11 cellular contexts compared by ENCODE assay signal in genomic region chr17:34581446-34582184, GRCh38. TPM values are rescaled to one million over a fixed set of nuclear protein-coding genes. Genes with fewer than 3 reads are reported as not detected.
DNase-seq lines count a peak whose midpoint lies in the region; ATAC-seq and TF ChIP-seq lines count a peak whose summit lies in the region.
"Had no signal": no experiment of that assay in that cellular context is flagged by ENCODE, and none has a peak within 500 bp of the region (broad histone marks: within the 10 kb centered on the region; RNA-seq: fewer than 3 reads in every experiment).

No MANE protein-coding gene starts in this region.

- H3K27me3 ChIP-seq in effector memory CD4-positive, alpha-beta T cell (replicated peaks; ENCODE audit: control insufficient read depth, insufficient read depth, low read length, poor library complexity, severe bottlenecking): peaks cover 52% of the 10 kb centered on the region

- DNase-seq in left cardiac atrium (no peak), cardiac septum (ENCODE audit: low spot score) (no peak), nephron progenitor cell (peak; percentile 40), immature natural killer cell (no peak)
- no peak for DNase-seq in effector memory CD4-positive, alpha-beta T cell
- DNase-seq in activated CD4-positive, CD25-positive, alpha-beta regulatory T cell (lab: John Stamatoyannopoulos, UW): no peak

- intact Hi-C loops in left cardiac atrium (cut with DNase I) (no loop called here), cardiac septum (cut with DNase I) (no loop called here)

- H3K4me1 Mint-ChIP-seq in nephron progenitor cell: peaks cover 19% of the 10 kb centered on the region
- H3K4me1 Mint-ChIP-seq in immature natural killer cell: peaks cover 6 to 12% of the 10 kb centered on the region in 2 donors

- peaks cover 100% of the 10 kb centered on the region for H3K27me3 Mint-ChIP-seq in nephron progenitor cell (ENCODE audit: low read depth, poor library complexity)
- H3K27me3 Mint-ChIP-seq in immature natural killer cell (ENCODE audit: low read depth in 3 of 3): peaks cover 20 to 33% (median 21%) of the 10 kb centered on the region in 3 donors

- no peaks in the 10 kb centered on the region for H3K36me3 ChIP-seq in effector memory CD4-positive, alpha-beta T cell (ENCODE audit: control insufficient read depth, insufficient read depth, low read length)

- peak; percentile 2 to 10 for ATAC-seq in left cardiac atrium
- ATAC-seq in HG03565 (IDR thresholded peaks at IDR 0.05; ENCODE audit: unreplicated experiment): no peak
- no peak for ATAC-seq in HG02884 (IDR thresholded peaks at IDR 0.05; ENCODE audit: unreplicated experiment)
- ATAC-seq: HCT116; stimulated activated memory B cell treated with anti-CD40 and anti-IgM and Interleukin-4, amounts not matched to agents 10 μg/mL and 1 μg/mL and 100 μg/mL, for 72 hours had no signal

- H3K9me3 ChIP-seq in effector memory CD4-positive, alpha-beta T cell (ENCODE audit: control insufficient read depth, low read length): no peaks in the 10 kb centered on the region

- no peaks in the 10 kb centered on the region for H3K9me3 Mint-ChIP-seq in nephron progenitor cell
- no peaks in the 10 kb centered on the region for H3K9me3 Mint-ChIP-seq in immature natural killer cell
- H3K9me3 Mint-ChIP-seq: stimulated activated memory B cell treated with anti-CD40 and anti-IgM and Interleukin-4, amounts not matched to agents 10 μg/mL and 1 μg/mL and 100 μg/mL, for 72 hours had no signal

- peaks cover 25% of the 10 kb centered on the region for H3K4me1 ChIP-seq in effector memory CD4-positive, alpha-beta T cell (ENCODE audit: control insufficient read depth, insufficient read depth, low read length, poor library complexity, severe bottlenecking)

- H3K4me3 ChIP-seq in effector memory CD4-positive, alpha-beta T cell (ENCODE audit: insufficient read depth, low read depth, low read length, poor library complexity, severe bottlenecking): peak overlapping the region; percentile 46

- H3K27ac Mint-ChIP-seq in nephron progenitor cell: no peak overlapping the region
- no peak overlapping the region for H3K27ac Mint-ChIP-seq in immature natural killer cell
- H3K27ac Mint-ChIP-seq: stimulated activated memory B cell treated with anti-CD40 and anti-IgM and Interleukin-4, amounts not matched to agents 10 μg/mL and 1 μg/mL and 100 μg/mL, for 72 hours had no signal

- H3K36me3 Mint-ChIP-seq in nephron progenitor cell (ENCODE audit: low read depth): no peaks in the 10 kb centered on the region
- H3K36me3 Mint-ChIP-seq in immature natural killer cell: no peaks in the 10 kb centered on the region
- H3K36me3 Mint-ChIP-seq: stimulated activated memory B cell treated with anti-CD40 and anti-IgM and Interleukin-4, amounts not matched to agents 10 μg/mL and 1 μg/mL and 100 μg/mL, for 72 hours had no signal

- H3K4me3 Mint-ChIP-seq in nephron progenitor cell (peak overlapping the region; percentile 52), immature natural killer cell (peak overlapping the region in 1 of 5 donors; percentile 38)

- no peak overlapping the region for H3K27ac ChIP-seq in effector memory CD4-positive, alpha-beta T cell (ENCODE audit: insufficient read depth, low read length, poor library complexity, severe bottlenecking)

- TF ChIP-seq CTCF in nephron progenitor cell (IDR thresholded peaks at IDR 0.05): no peak

RNA-seq across cellular contexts. Expression of gene TMEM132E, which starts 2.2 kb away (rescaled TPM):
- total RNA-seq in left cardiac atrium (under 1 TPM; 0.09 to 0.26 TPM), cardiac septum (0.43 TPM)
- under 1 TPM in 1 of 3 donors, not detected in 2; 0.18 TPM for polyA plus RNA-seq in immature natural killer cell
- total RNA-seq: SK-MEL-5 had no signal

Comparison
In these comparisons a context has a peak if more than half of its experiments do, and no peak if none do; other contexts are left out.
1. ATAC-seq: peak in left cardiac atrium (2 of 2); none in HG03565 (single experiment) and HG02884 (single experiment).